7 cellular contexts compared by ENCODE assay signal in the genomic region with DNA sequence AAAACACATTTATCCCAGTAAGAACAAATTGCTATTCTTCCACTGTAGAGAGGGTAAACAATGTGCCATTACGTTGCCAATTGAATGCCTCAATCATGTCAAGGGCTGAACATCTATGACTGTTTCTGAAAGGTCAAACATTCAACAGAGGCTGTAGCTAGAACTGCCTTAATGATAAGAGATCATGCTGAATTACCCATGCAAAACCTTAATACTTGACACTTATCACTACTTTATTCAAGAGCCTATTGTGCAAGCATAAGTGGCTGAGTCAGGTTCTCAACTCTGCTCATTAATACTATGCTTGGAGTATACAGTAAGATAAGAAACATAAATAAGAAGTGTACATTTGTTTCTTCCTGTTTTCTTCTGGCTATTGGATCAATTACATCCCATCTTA. TPM values are rescaled to one million over a fixed set of nuclear protein-coding genes. Genes with fewer than 3 reads are reported as not detected.
"Had no signal": no experiment of that assay in that cellular context is flagged by ENCODE, and none has a peak within 500 bp of the region (broad histone marks: within the 10 kb centered on the region; RNA-seq: fewer than 3 reads in every experiment).

No MANE protein-coding gene starts in this region.

RNA-seq across cellular contexts. Expression of a gene that starts 23.3 kb away (rescaled TPM):
- total RNA-seq: LHCN-M2, MCF 10A, NCI-H460, PC-9, Right ventricle myocardium inferior, RPMI7951, SK-MEL-5 had no signal
